27 cellular contexts compared by ENCODE assay signal in genomic region chr10:84200537-84201243, GRCh38. TPM values are rescaled to one million over a fixed set of nuclear protein-coding genes. Genes with fewer than 3 reads are reported as not detected.
A peak's percentile ranks its signal among the peaks of the same experiment; 100 is the strongest.
DNase-seq lines count a peak whose midpoint lies in the region; ATAC-seq, FAIRE-seq and TF ChIP-seq lines count a peak whose summit lies in the region.
"Had no signal": no experiment of that assay in that cellular context is flagged by ENCODE, and none has a peak within 500 bp of the region (broad histone marks: within the 10 kb centered on the region; RNA-seq: fewer than 3 reads in every experiment).

No MANE protein-coding gene starts in this region.

- H2BK5ac ChIP-seq in H1 (ENCODE audit: low read depth, low read length), result no peak overlapping the region

- H3K27me3 Mint-ChIP-seq in CD14-positive monocyte (ENCODE audit: low read depth in 3 of 3), result peaks cover 11 to 21% (median 17%) of the 10 kb centered on the region in 3 donors

- H2BK120ac ChIP-seq in H1 (replicated peaks; ENCODE audit: low read depth, low read length), result no peak overlapping the region

- TF ChIP-seq POLR2A in H1 (IDR thresholded peaks at IDR 0.05; ENCODE audit: control extremely low read depth in 1 of 2, low read depth in 2 of 2, low read length in 2 of 2), result no peak
- TF ChIP-seq POLR2A in right lobe of liver (IDR thresholded peaks at IDR 0.05), result no peak

- peak overlapping the region; percentile 57; the same call in 1 of the 2 replicates for H4K8ac ChIP-seq in H1 (ENCODE audit: extremely low read depth, insufficient read depth, low read length)

- no peaks in the 10 kb centered on the region for H3K23me2 ChIP-seq in H1 (ENCODE audit: low read depth, low read length)

- no peak overlapping the region for H3K27ac Mint-ChIP-seq in CD14-positive monocyte
- H3K27ac Mint-ChIP-seq: H9, IgD-negative memory B cell had no signal

- H3K9me3 ChIP-seq in OCI-LY3 (ENCODE audit: insufficient read depth, low read length) (no peaks in the 10 kb centered on the region), H1 (ENCODE audit: insufficient read depth in 2 of 2, low read depth in 1 of 2, low read length in 1 of 2) (no peaks in the 10 kb centered on the region), right lobe of liver (no peaks in the 10 kb centered on the region)
- H3K9me3 ChIP-seq: SJSA1 had no signal

- no peak overlapping the region for H3K56ac ChIP-seq in H1 (replicated peaks; ENCODE audit: insufficient read length, low read depth, low read length)

- H3K18ac ChIP-seq in H1 (ENCODE audit: extremely low read depth, low read length), result no peak overlapping the region

- no peak overlapping the region for H2AK5ac ChIP-seq in H1 (ENCODE audit: low read depth, low read length)

- no peak overlapping the region for H3K23ac ChIP-seq in H1 (ENCODE audit: insufficient read length)

- peak; percentile 29 for DNase-seq in CD14-positive monocyte (ENCODE audit: low spot score)
- DNase-seq in H1 (ENCODE audit: low read depth in 1 of 2, low spot score in 2 of 2), result no peak
- no peak for DNase-seq in right lobe of liver
- no peak for DNase-seq in hippocampal formation (lab: John Stamatoyannopoulos, UW)
- DNase-seq in head of caudate nucleus, result no peak
- DNase-seq: H9; Karpas-422; MV-4-11; NCI-H1105 treated with DMSO at 0.1 percent for 48 hours; NCI-H2029 treated with DMSO at 0.1 percent for 48 hours; NCI-H345; NCI-H524; NCI-H774; NK-92 treated with Interleukin-12 subunit alpha and Interleukin-12 subunit beta, amount 100 ng/mL, for 24 hours had no signal

- H2AFZ ChIP-seq in OCI-LY3 (ENCODE audit: low read depth, low read length) (peak overlapping the region; percentile 98), H1 (ENCODE audit: low read length) (no peak overlapping the region)

- no peak for TF ChIP-seq RAD21 in H1 (IDR thresholded peaks at IDR 0.05 in 1 of 2, conservative IDR thresholded peaks at IDR 0.05 in 1 of 2; ENCODE audit: low read depth in 2 of 2, low read length in 2 of 2)

- H3K14ac ChIP-seq in H1 (ENCODE audit: insufficient read length), result no peak overlapping the region

- H3K79me2 ChIP-seq in OCI-LY3 (ENCODE audit: low read length) (no peaks in the 10 kb centered on the region), H1 (ENCODE audit: control insufficient read depth in 1 of 2, insufficient read depth in 2 of 2, low read length in 2 of 2) (no peaks in the 10 kb centered on the region)

- no peaks in the 10 kb centered on the region for H3K79me1 ChIP-seq in H1 (ENCODE audit: low read depth, low read length)

- H3K27ac ChIP-seq in OCI-LY3 (ENCODE audit: low read length) (no peak overlapping the region), H1 (ENCODE audit: low read depth, low read length) (no peak overlapping the region), rectal smooth muscle tissue (ENCODE audit: low read depth, low read length) (no peak overlapping the region), right lobe of liver (no peak overlapping the region)
- H3K27ac ChIP-seq: C4-2B, SJSA1 had no signal

- H3K4me1 ChIP-seq in OCI-LY3 (ENCODE audit: low read length), result peaks cover 18% of the 10 kb centered on the region
- no peaks in the 10 kb centered on the region for H3K4me1 ChIP-seq in H1 (replicated peaks in 1 of 4; ENCODE audit: control insufficient read depth in 3 of 4, insufficient read depth in 4 of 4, low read length in 3 of 4)
- peaks cover 5% of the 10 kb centered on the region for H3K4me1 ChIP-seq in rectal smooth muscle tissue (ENCODE audit: control insufficient read depth, insufficient read depth, low read length)
- no peaks in the 10 kb centered on the region for H3K4me1 ChIP-seq in right lobe of liver
- H3K4me1 ChIP-seq: SJSA1 had no signal

- H3K9me3 Mint-ChIP-seq in CD14-positive monocyte, result no peaks in the 10 kb centered on the region
- H3K9me3 Mint-ChIP-seq: H9, IgD-negative memory B cell had no signal

- no peak for FAIRE-seq in H1 (lab: Jason Lieb, UNC)
- FAIRE-seq: A204.1, G401.6, HTR-8/SVneo had no signal

- H3K4me3 ChIP-seq in OCI-LY3 (ENCODE audit: low read length) (peak overlapping the region; percentile 56), H1 (ENCODE audit: extremely low read depth in 1 of 4, insufficient read depth in 2 of 4, low read depth in 3 of 4, low read length in 4 of 4) (no peak overlapping the region), rectal smooth muscle tissue (ENCODE audit: low read length) (no peak overlapping the region), right lobe of liver (no peak overlapping the region)
- H3K4me3 ChIP-seq: SJSA1 had no signal

- TF ChIP-seq EP300 in H1 (IDR thresholded peaks at IDR 0.05; ENCODE audit: borderline replicate concordance in 1 of 2, low read depth in 2 of 2, low read length in 2 of 2), result no peak

- H2BK20ac ChIP-seq in H1 (ENCODE audit: low read length), result no peak overlapping the region

- H3K4me2 ChIP-seq in OCI-LY3 (ENCODE audit: low read length) (peak overlapping the region; percentile 66), H1 (ENCODE audit: insufficient read depth in 1 of 2, low read depth in 2 of 2, low read length in 2 of 2) (no peak overlapping the region)

- CTCF ChIA-PET in H1 (lab: Charles Lee; ENCODE audit: partially characterized antibody), result interaction anchor here (0.7 to 10.8 kb wide), 12 partner anchors 8 to 349 kb away, joined by 3 to 248 read pairs (median 12); partner anchors contain the start of genes CDHR1 and GHITM

- ATAC-seq in right lobe of liver (no peak), HG03342 (IDR thresholded peaks at IDR 0.05; ENCODE audit: unreplicated experiment) (no peak)
- ATAC-seq: Right ventricle myocardium inferior had no signal

- H4K5ac ChIP-seq in H1 (ENCODE audit: insufficient read length, low read depth, low read length), result no peak overlapping the region

- no peak overlapping the region for H3K4me3 Mint-ChIP-seq in CD14-positive monocyte
- H3K4me3 Mint-ChIP-seq: H9, IgD-negative memory B cell had no signal

- H3K9ac ChIP-seq in OCI-LY3 (ENCODE audit: low read length) (peak overlapping the region; percentile 48), H1 (replicated peaks in 1 of 4; ENCODE audit: extremely low read depth in 1 of 4, low read depth in 3 of 4, low read length in 3 of 4) (no peak overlapping the region), rectal smooth muscle tissue (ENCODE audit: low read length) (peak overlapping the region; percentile 16)

- H4K91ac ChIP-seq in H1 (replicated peaks; ENCODE audit: insufficient read length, low read length), result no peak overlapping the region

- no peaks in the 10 kb centered on the region for H3K36me3 Mint-ChIP-seq in CD14-positive monocyte
- H3K36me3 Mint-ChIP-seq: IgD-negative memory B cell had no signal

- POLR2A ChIA-PET in H1 (lab: Charles Lee; ENCODE audit: partially characterized antibody), result no interaction called here

- H3K4me1 Mint-ChIP-seq in CD14-positive monocyte, result no peaks in the 10 kb centered on the region

- TF ChIP-seq CTCF in CD14-positive monocyte (IDR thresholded peaks at IDR 0.05) (no peak), OCI-LY3 (IDR thresholded peaks at IDR 0.05; ENCODE audit: low read depth, low read length) (no peak), H1 (IDR thresholded peaks at IDR 0.05; ENCODE audit: control extremely low read depth in 1 of 3, insufficient read depth in 1 of 3, low read depth in 1 of 3, low read length in 3 of 3) (no peak), right lobe of liver (IDR thresholded peaks at IDR 0.05) (no peak)

- H4K20me1 ChIP-seq in OCI-LY3 (ENCODE audit: insufficient read depth, low read length) (no peaks in the 10 kb centered on the region), H1 (replicated peaks in 1 of 2; ENCODE audit: control insufficient read depth in 1 of 2, insufficient read depth in 2 of 2, low read length in 2 of 2) (peaks cover 0 to 6% of the 10 kb centered on the region in 2 experiments)

- intact Hi-C loops in CD14-positive monocyte (cut with micrococcal nuclease) (no loop called here), right lobe of liver (cut with DNase I) (no loop called here), head of caudate nucleus (cut with DNase I) (no loop called here)

- no peak overlapping the region for H3K4ac ChIP-seq in H1 (replicated peaks; ENCODE audit: insufficient read length, low read depth, low read length)

- WGBS in H1 (ENCODE audit: extremely low coverage in 1 of 2, insufficient coverage in 1 of 2, insufficient read length in 1 of 2, insufficient replicate concordance in 2 of 2, low coverage in 1 of 2, low lambda C conversion rate in 2 of 2, missing lambda C conversion rate in 1 of 2), 2 experiments, result 81% methylated on average over 11 of the region's 11 CpGs; no CpG with 5 or more reads in 1 of the 2 experiments
- 25% methylated on average over 7 of the region's 11 CpGs for whole genome bisulfite sequencing in right lobe of liver (ENCODE audit: insufficient coverage, low coverage, low lambda C conversion rate, missing lambda C conversion rate)

- no peaks in the 10 kb centered on the region for H3K36me3 ChIP-seq in OCI-LY3 (replicated peaks; ENCODE audit: low read depth, low read length)
- H3K36me3 ChIP-seq in H1 (ENCODE audit: control insufficient read depth in 2 of 4, insufficient read depth in 4 of 4, low read length in 3 of 4), result no peaks in the 10 kb centered on the region
- no peaks in the 10 kb centered on the region for H3K36me3 ChIP-seq in rectal smooth muscle tissue (ENCODE audit: control insufficient read depth, insufficient read depth, low read length)
- H3K36me3 ChIP-seq in right lobe of liver, result no peaks in the 10 kb centered on the region
- H3K36me3 ChIP-seq: SJSA1 had no signal

- H3K27me3 ChIP-seq in OCI-LY3 (ENCODE audit: low read depth, low read length) (no peaks in the 10 kb centered on the region), H1 (replicated peaks in 1 of 4; ENCODE audit: control insufficient read depth in 3 of 4, extremely low read depth in 1 of 4, insufficient read depth in 3 of 4, low read length in 3 of 4) (peaks cover 2 to 12% (median 7%) of the 10 kb centered on the region in 4 experiments; a peak in 6 of 7 replicates), rectal smooth muscle tissue (ENCODE audit: control insufficient read depth, insufficient read depth, low read length) (no peaks in the 10 kb centered on the region), right lobe of liver (no peaks in the 10 kb centered on the region)

- H2BK12ac ChIP-seq in H1 (ENCODE audit: low read depth, low read length), result no peak overlapping the region

- H2BK15ac ChIP-seq in H1 (ENCODE audit: low read length), result no peak overlapping the region

RNA-seq across cellular contexts. Expression of gene CDHR1, which starts 6.4 kb away (rescaled TPM):
- not detected for polyA plus RNA-seq in CD14-positive monocyte
- 8.7 and 10.5 TPM in 2 replicates for total RNA-seq in H1 (2021; fragmentation: NEBNext Ultra II Directional; extraction: Animal tissue kit (Norgen Biotek cat#: 25700))
- 3.9 and 5.6 TPM in 2 replicates for polyA plus RNA-seq in H1 (2011; rRNA removed)
- 5.1 TPM for polyA plus RNA-seq in H1 (2011; cell fraction: cytosol; rRNA removed)
- polyA plus RNA-seq in H1 (2011; cell fraction: nucleus; rRNA removed), result 16.0 TPM
- polyA plus RNA-seq in H1 (2012, experiment 1 of 2), result 4.8 to 6.1 TPM (median 5.7 TPM) in 4 replicates
- 2.7 TPM for polyA plus RNA-seq in H1 (2012, experiment 2 of 2)
- polyA plus RNA-seq in H1 (2013, experiment 1 of 2), result 10.7 TPM
- 11.5 TPM for polyA plus RNA-seq in H1 (2013, experiment 2 of 2)
- 6.1 and 6.8 TPM in 2 replicates for polyA minus RNA-seq in H1 (2011; rRNA and poly(A)+ RNA removed)
- 8.8 TPM for polyA minus RNA-seq in H1 (2011; cell fraction: cytosol; rRNA and poly(A)+ RNA removed)
- polyA minus RNA-seq in H1 (2011; cell fraction: nucleus; rRNA and poly(A)+ RNA removed), result 3.3 TPM
- under 1 TPM in 5 of 6 experiments, not detected in 1; 0.09 to 0.42 (median 0.19) TPM for total RNA-seq in right lobe of liver
- total RNA-seq: Daoy, M059J, OCI-LY7 had no signal
- polyA plus RNA-seq: IgD-negative memory B cell had no signal

RNA-seq across cellular contexts. Expression of gene LRIT2, which starts 24.7 kb away (rescaled TPM):
- polyA plus RNA-seq in CD14-positive monocyte (not detected), H1 (2011; rRNA removed) (not detected in 2 replicates)
- total RNA-seq in H1 (2021; fragmentation: NEBNext Ultra II Directional; extraction: Animal tissue kit (Norgen Biotek cat#: 25700)), result not detected in 2 replicates
- not detected for polyA plus RNA-seq in H1 (2011; cell fraction: cytosol; rRNA removed)
- polyA plus RNA-seq in H1 (2011; cell fraction: nucleus; rRNA removed), result not detected
- polyA plus RNA-seq in H1 (2012, experiment 1 of 2), result 0.07 to 0.14 TPM (median 0.09 TPM) in 4 replicates
- not detected for polyA plus RNA-seq in H1 (2012, experiment 2 of 2)
- not detected for polyA plus RNA-seq in H1 (2013, experiment 1 of 2)
- polyA plus RNA-seq in H1 (2013, experiment 2 of 2), result not detected
- not detected in 2 replicates for polyA minus RNA-seq in H1 (2011; rRNA and poly(A)+ RNA removed)
- not detected for polyA minus RNA-seq in H1 (2011; cell fraction: cytosol; rRNA and poly(A)+ RNA removed)
- not detected for polyA minus RNA-seq in H1 (2011; cell fraction: nucleus; rRNA and poly(A)+ RNA removed)
- not detected for total RNA-seq in right lobe of liver
- total RNA-seq: Daoy, H9, M059J, OCI-LY7, Right ventricle myocardium inferior, SJSA1 had no signal
- polyA plus RNA-seq: IgD-negative memory B cell had no signal

RNA-seq across cellular contexts. Expression of gene GPR15LG, which starts 27.1 kb away (rescaled TPM):
- polyA plus RNA-seq in CD14-positive monocyte (not detected), H1 (2011; rRNA removed) (not detected in 2 replicates)
- not detected in 2 replicates for total RNA-seq in H1 (2021; fragmentation: NEBNext Ultra II Directional; extraction: Animal tissue kit (Norgen Biotek cat#: 25700))
- polyA plus RNA-seq in H1 (2011; cell fraction: cytosol; rRNA removed), result not detected
- polyA plus RNA-seq in H1 (2011; cell fraction: nucleus; rRNA removed), result not detected
- polyA plus RNA-seq in H1 (2012, experiment 1 of 2), result not detected in 4 replicates
- not detected for polyA plus RNA-seq in H1 (2012, experiment 2 of 2)
- polyA plus RNA-seq in H1 (2013, experiment 1 of 2), result not detected
- polyA plus RNA-seq in H1 (2013, experiment 2 of 2), result not detected
- polyA minus RNA-seq in H1 (2011; rRNA and poly(A)+ RNA removed), result not detected in 2 replicates
- not detected for polyA minus RNA-seq in H1 (2011; cell fraction: cytosol; rRNA and poly(A)+ RNA removed)
- polyA minus RNA-seq in H1 (2011; cell fraction: nucleus; rRNA and poly(A)+ RNA removed), result not detected
- not detected for total RNA-seq in right lobe of liver
- total RNA-seq: Daoy, H9, M059J, OCI-LY7, Right ventricle myocardium inferior, SJSA1 had no signal
- polyA plus RNA-seq: IgD-negative memory B cell had no signal

RNA-seq across cellular contexts. Expression of gene LRIT1, which starts 40.7 kb away (rescaled TPM):
- polyA plus RNA-seq in CD14-positive monocyte (not detected), H1 (2011; rRNA removed) (0.03 and 0.09 TPM in 2 replicates)
- total RNA-seq in H1 (2021; fragmentation: NEBNext Ultra II Directional; extraction: Animal tissue kit (Norgen Biotek cat#: 25700)), result not detected in 2 replicates
- 0.08 TPM for polyA plus RNA-seq in H1 (2011; cell fraction: cytosol; rRNA removed)
- 0.14 TPM for polyA plus RNA-seq in H1 (2011; cell fraction: nucleus; rRNA removed)
- not detected in 4 replicates for polyA plus RNA-seq in H1 (2012, experiment 1 of 2)
- polyA plus RNA-seq in H1 (2012, experiment 2 of 2), result not detected
- polyA plus RNA-seq in H1 (2013, experiment 1 of 2), result 0.02 TPM
- not detected for polyA plus RNA-seq in H1 (2013, experiment 2 of 2)
- polyA minus RNA-seq in H1 (2011; rRNA and poly(A)+ RNA removed), result 0.35 and 0.68 TPM in 2 replicates
- not detected for polyA minus RNA-seq in H1 (2011; cell fraction: cytosol; rRNA and poly(A)+ RNA removed)
- not detected for polyA minus RNA-seq in H1 (2011; cell fraction: nucleus; rRNA and poly(A)+ RNA removed)
- total RNA-seq in right lobe of liver, result not detected
- total RNA-seq: Daoy, H9, M059J, OCI-LY7, Right ventricle myocardium inferior, SJSA1 had no signal
- polyA plus RNA-seq: IgD-negative memory B cell had no signal

RNA-seq across cellular contexts. Expression of gene RGR, which starts 44.2 kb away (rescaled TPM):
- polyA plus RNA-seq in CD14-positive monocyte (not detected), H1 (2011; rRNA removed) (not detected in 2 replicates)
- total RNA-seq in H1 (2021; fragmentation: NEBNext Ultra II Directional; extraction: Animal tissue kit (Norgen Biotek cat#: 25700)), result not detected in 2 replicates
- not detected for polyA plus RNA-seq in H1 (2011; cell fraction: cytosol; rRNA removed)
- not detected for polyA plus RNA-seq in H1 (2011; cell fraction: nucleus; rRNA removed)
- polyA plus RNA-seq in H1 (2012, experiment 1 of 2), result not detected in 4 replicates
- not detected for polyA plus RNA-seq in H1 (2012, experiment 2 of 2)
- not detected for polyA plus RNA-seq in H1 (2013, experiment 1 of 2)
- polyA plus RNA-seq in H1 (2013, experiment 2 of 2), result not detected
- not detected in 2 replicates for polyA minus RNA-seq in H1 (2011; rRNA and poly(A)+ RNA removed)
- not detected for polyA minus RNA-seq in H1 (2011; cell fraction: cytosol; rRNA and poly(A)+ RNA removed)
- not detected for polyA minus RNA-seq in H1 (2011; cell fraction: nucleus; rRNA and poly(A)+ RNA removed)
- not detected for total RNA-seq in right lobe of liver
- total RNA-seq: Daoy, H9, M059J, OCI-LY7, SJSA1 had no signal
- polyA plus RNA-seq: IgD-negative memory B cell had no signal

Comparison
In these comparisons a context has a peak if more than half of its experiments do, and no peak if none do; other contexts are left out.
1. H3K9ac ChIP-seq: peak in OCI-LY3 (single experiment) and rectal smooth muscle tissue (single experiment); none in H1 (0 of 4).